Comparison of ENCODE assay signal across 12 cellular contexts in the genomic region with DNA sequence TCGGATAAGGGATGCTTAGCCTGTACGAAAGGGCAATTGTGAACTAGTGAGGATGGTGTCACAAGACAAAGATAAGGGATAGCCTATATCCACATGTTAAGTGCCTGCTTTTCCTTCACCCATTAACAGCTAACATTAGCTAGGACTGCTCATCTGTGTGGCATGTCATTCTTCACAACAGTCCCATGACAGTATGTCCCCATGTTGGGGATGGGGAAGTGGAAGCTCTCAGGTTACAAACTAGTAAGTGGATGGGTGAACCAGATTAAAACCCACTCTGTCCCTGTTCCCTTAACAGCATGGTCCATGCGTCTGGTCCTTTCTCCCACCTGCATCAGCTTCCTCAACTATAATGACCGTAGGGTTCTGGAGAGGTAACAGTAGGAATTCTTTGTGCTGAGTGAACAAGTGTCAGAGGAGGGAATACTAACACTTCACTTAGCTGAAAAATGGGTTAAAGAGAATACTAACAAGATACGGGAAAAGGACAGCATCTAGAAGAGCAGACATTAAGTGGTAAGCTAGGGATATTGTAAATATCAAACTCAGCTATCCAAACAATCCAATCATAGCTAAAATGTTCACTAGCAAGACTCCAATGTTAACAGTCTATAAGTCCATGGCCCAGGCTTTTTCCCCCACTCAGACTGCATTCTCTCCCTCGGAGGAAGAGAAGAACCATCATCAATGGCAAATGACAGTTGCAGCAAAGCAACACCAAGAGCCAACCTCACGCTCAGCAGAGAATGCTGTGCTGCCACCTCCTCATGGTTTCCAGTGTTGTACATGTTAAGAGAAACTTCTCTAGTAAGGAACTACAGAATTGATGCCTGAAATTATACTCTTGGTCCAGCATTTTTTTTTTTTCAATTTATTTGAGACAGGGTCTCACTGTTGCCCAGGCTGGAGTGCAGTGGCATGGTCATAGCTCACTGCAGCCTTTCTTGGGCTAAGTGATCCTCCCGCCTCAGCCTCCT. TPM values are rescaled to one million over a fixed set of nuclear protein-coding genes. Genes with fewer than 3 reads are reported as not detected.
DNase-seq lines count a peak whose midpoint lies in the region; ATAC-seq and TF ChIP-seq lines count a peak whose summit lies in the region.
"Had no signal": no experiment of that assay in that cellular context is flagged by ENCODE, and none has a peak within 500 bp of the region (broad histone marks: within the 10 kb centered on the region; RNA-seq: fewer than 3 reads in every experiment).

No MANE protein-coding gene starts in this region.

- CTCF ChIA-PET in RWPE1 (lab: Yijun Ruan, JAX) = no interaction called here

- POLR2A ChIA-PET in RWPE1 (lab: Yijun Ruan, JAX; ENCODE audit: low non-redundant PET) = no interaction called here

- H3K27ac Mint-ChIP-seq in immature natural killer cell = peak overlapping the region in 4 of 6 donors; percentile 37 to 65 (median 52)
- H3K27ac Mint-ChIP-seq in activated T-helper 17 cell treated with anti-CD3 and anti-CD28 coated beads, Interleukin-2, amount 50 U/mL, for 72 hours = no peak overlapping the region

- H3K4me3 ChIP-seq in GM12865 (ENCODE audit: low read depth, low read length) = no peak overlapping the region

- no peak overlapping the region for H3K4me3 Mint-ChIP-seq in immature natural killer cell
- no peak overlapping the region for H3K4me3 Mint-ChIP-seq in activated T-helper 17 cell treated with anti-CD3 and anti-CD28 coated beads, Interleukin-2, amount 50 U/mL, for 72 hours

- H3K36me3 Mint-ChIP-seq in immature natural killer cell = peaks cover 12 to 24% (median 16%) of the 10 kb centered on the region in 3 donors
- H3K36me3 Mint-ChIP-seq in activated T-helper 17 cell treated with anti-CD3 and anti-CD28 coated beads, Interleukin-2, amount 50 U/mL, for 72 hours (ENCODE audit: low read depth) = peaks cover 64% of the 10 kb centered on the region

- H3K27me3 Mint-ChIP-seq in immature natural killer cell (ENCODE audit: low read depth in 3 of 3) = peaks cover 4 to 11% (median 10%) of the 10 kb centered on the region in 3 donors
- no peaks in the 10 kb centered on the region for H3K27me3 Mint-ChIP-seq in activated T-helper 17 cell treated with anti-CD3 and anti-CD28 coated beads, Interleukin-2, amount 50 U/mL, for 72 hours

- ATAC-seq in activated T-helper 17 cell treated with anti-CD3 and anti-CD28 coated beads, Interleukin-2, amount 50 U/mL, for 72 hours (replicated peaks) = no peak
- ATAC-seq: sciatic nerve had no signal

- peak; percentile 19 for DNase-seq in CD1c-positive myeloid dendritic cell (ENCODE audit: extremely low spot score)
- DNase-seq in GM12865 (ENCODE audit: low read depth) = peak; percentile 47
- DNase-seq in RWPE1 (ENCODE audit: low spot score) = no peak
- DNase-seq in immature natural killer cell = no peak
- no peak for DNase-seq in cerebellum (ENCODE audit: low spot score)
- DNase-seq in ecto neural progenitor cell (ENCODE audit: low spot score) = no peak
- no peak for DNase-seq in NCI-H2107 treated with DMSO at 0.1 percent for 48 hours (lab: John Stamatoyannopoulos, UW; ENCODE audit: unreplicated experiment)
- DNase-seq: activated CD8-positive, alpha-beta memory T cell treated with anti-CD3 and anti-CD28 coated beads for 24 hours; DND-41; NCI-H1105 treated with DMSO at 0.1 percent for 48 hours had no signal

- peak overlapping the region; percentile 37 for H3K27ac ChIP-seq in RWPE1

- TF ChIP-seq CTCF in GM12865 (IDR thresholded peaks at IDR 0.05; ENCODE audit: insufficient read depth, low read depth, low read length, missing control alignments) (no peak), RWPE1 (conservative IDR thresholded peaks at IDR 0.05; ENCODE audit: low read depth) (no peak)

- H3K4me1 Mint-ChIP-seq in immature natural killer cell = peaks cover 40 to 48% of the 10 kb centered on the region in 2 donors
- H3K4me1 Mint-ChIP-seq in activated T-helper 17 cell treated with anti-CD3 and anti-CD28 coated beads, Interleukin-2, amount 50 U/mL, for 72 hours = peaks cover 25% of the 10 kb centered on the region

- H3K9me3 Mint-ChIP-seq in immature natural killer cell = no peaks in the 10 kb centered on the region
- H3K9me3 Mint-ChIP-seq in activated T-helper 17 cell treated with anti-CD3 and anti-CD28 coated beads, Interleukin-2, amount 50 U/mL, for 72 hours = no peaks in the 10 kb centered on the region

RNA-seq across cellular contexts. Expression of gene RPLP1, which starts 5.0 kb away (rescaled TPM):
- polyA plus RNA-seq in immature natural killer cell = 1,000 to 10,000 TPM in 2 of 3 donors, 100 to 1,000 TPM in 1; 537 to 1,740 (median 1,337) TPM
- 45.1 TPM for total RNA-seq in cerebellum
- total RNA-seq in activated T-helper 17 cell treated with anti-CD3 and anti-CD28 coated beads, Interleukin-2, amount 50 U/mL, for 72 hours = 1,000 to 10,000 TPM; 1,985 to 2,291 TPM

RNA-seq across cellular contexts. Expression of gene KIF23, which starts 43.4 kb away (rescaled TPM):
- under 1 TPM in 2 of 3 donors, not detected in 1; 0.36 to 0.81 TPM for polyA plus RNA-seq in immature natural killer cell
- total RNA-seq in cerebellum = 14.9 TPM
- total RNA-seq in activated T-helper 17 cell treated with anti-CD3 and anti-CD28 coated beads, Interleukin-2, amount 50 U/mL, for 72 hours = 10 to 100 TPM; 51.3 to 54.5 TPM

Comparison
In these comparisons a context has a peak if more than half of its experiments do, and no peak if none do; other contexts are left out.
1. DNase-seq: peak in CD1c-positive myeloid dendritic cell (single experiment) and GM12865 (single experiment); none in RWPE1 (single experiment), immature natural killer cell (0 of 3), cerebellum (single experiment), ecto neural progenitor cell (single experiment) and NCI-H2107 treated with DMSO at 0.1 percent for 48 hours (single experiment).
2. RNA of gene RPLP1, which starts 5.0 kb away (total RNA-seq): 1,985 to 2,291 TPM in activated T-helper 17 cell treated with anti-CD3 and anti-CD28 coated beads, Interleukin-2, amount 50 U/mL, for 72 hours; 45.1 TPM in cerebellum (single experiment); every median in the first group is over 10 times any median in the second.